In genomic region chr6:28502709-28503305, GRCh38 we compare ENCODE assay signal across 4 cellular contexts. TPM values are rescaled to one million over a fixed set of nuclear protein-coding genes. Genes with fewer than 3 reads are reported as not detected.
"Had no signal": no experiment of that assay in that cellular context is flagged by ENCODE, and none has a peak within 500 bp of the region (broad histone marks: within the 10 kb centered on the region; RNA-seq: fewer than 3 reads in every experiment).

No MANE protein-coding gene starts in this region.

RNA-seq across cellular contexts. Expression of gene GPX6, which starts 12.8 kb away (rescaled TPM):
- total RNA-seq: LHCN-M2, M059J, MCF 10A, NCI-H460 had no signal

RNA-seq across cellular contexts. Expression of gene GPX5, which starts 22.9 kb away (rescaled TPM):
- total RNA-seq: LHCN-M2, M059J, MCF 10A, NCI-H460 had no signal

RNA-seq across cellular contexts. Expression of gene ZSCAN23, which starts 59.5 kb away (rescaled TPM):
- total RNA-seq: NCI-H460 had no signal
